In genomic region chr1:78490861-78491310, GRCh38 we compare ENCODE assay signal across 8 cellular contexts. TPM values are rescaled to one million over a fixed set of nuclear protein-coding genes. Genes with fewer than 3 reads are reported as not detected.
DNase-seq lines count a peak whose midpoint lies in the region; ATAC-seq, FAIRE-seq and TF ChIP-seq lines count a peak whose summit lies in the region.

A gene with protein sequence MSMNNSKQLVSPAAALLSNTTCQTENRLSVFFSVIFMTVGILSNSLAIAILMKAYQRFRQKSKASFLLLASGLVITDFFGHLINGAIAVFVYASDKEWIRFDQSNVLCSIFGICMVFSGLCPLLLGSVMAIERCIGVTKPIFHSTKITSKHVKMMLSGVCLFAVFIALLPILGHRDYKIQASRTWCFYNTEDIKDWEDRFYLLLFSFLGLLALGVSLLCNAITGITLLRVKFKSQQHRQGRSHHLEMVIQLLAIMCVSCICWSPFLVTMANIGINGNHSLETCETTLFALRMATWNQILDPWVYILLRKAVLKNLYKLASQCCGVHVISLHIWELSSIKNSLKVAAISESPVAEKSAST (plus strand): TSS chr1:78490974. CDS start chr1:78492744, 1,770 bp downstream.

- peak within 1 kb of the TSS; percentile 61 for H3K4me3 Mint-ChIP-seq in endodermal cell

- H3K9me3 Mint-ChIP-seq in endodermal cell, result peaks cover 10% of the 10 kb centered on the region

- DNase-seq in AG04450 (ENCODE audit: low read depth, low spot score) (no peak), NCI-H1105 (lab: John Stamatoyannopoulos, UW) (peak; percentile 73), endodermal cell (peak; percentile 79), SIG-M5 treated with dmso at 0.1 percent for 504 hours (lab: John Stamatoyannopoulos, UW; ENCODE audit: unreplicated experiment) (no peak), SIG-M5 (lab: John Stamatoyannopoulos, UW) (no peak), small intestine (no peak)

- no peak for ATAC-seq in GM21737 (IDR thresholded peaks at IDR 0.05; ENCODE audit: unreplicated experiment)

- peaks cover 10% of the 10 kb centered on the region for H3K4me1 Mint-ChIP-seq in endodermal cell

- H3K4me3 ChIP-seq in AG04450 (ENCODE audit: low read depth, low read length) (peak within 1 kb of the TSS; percentile 71), endodermal cell (ENCODE audit: low read length) (peak within 1 kb of the TSS; percentile 91), muscle layer of colon (ENCODE audit: low read depth in 1 of 2, low read length in 2 of 2) (peak within 1 kb of the TSS; percentile 59 to 69), small intestine (ENCODE audit: low read depth in 1 of 2, low read length in 2 of 2) (peak within 1 kb of the TSS in 1 of 2 donors; percentile 25)

- peaks cover 94% of the 10 kb centered on the region for H3K27me3 Mint-ChIP-seq in endodermal cell (ENCODE audit: insufficient read depth)

- H3K9ac ChIP-seq in endodermal cell (ENCODE audit: extremely low read depth, low read length, poor library complexity, severe bottlenecking) (no peak within 1 kb of the TSS), muscle layer of colon (ENCODE audit: low read length) (no peak within 1 kb of the TSS)

- no peaks in the 10 kb centered on the region for H3K36me3 ChIP-seq in endodermal cell (ENCODE audit: control insufficient read depth, insufficient read depth, low read length)
- no peaks in the 10 kb centered on the region for H3K36me3 ChIP-seq in muscle layer of colon (ENCODE audit: insufficient read depth, low read length)
- no peaks in the 10 kb centered on the region for H3K36me3 ChIP-seq in small intestine (ENCODE audit: control insufficient read depth in 2 of 2, insufficient read depth in 2 of 2, low read length in 2 of 2)

- H3K4me1 ChIP-seq in endodermal cell (ENCODE audit: control insufficient read depth, insufficient read depth, low read length) (no peaks in the 10 kb centered on the region), muscle layer of colon (ENCODE audit: insufficient read depth, low read length) (no peaks in the 10 kb centered on the region), small intestine (ENCODE audit: control insufficient read depth in 2 of 2, insufficient read depth in 1 of 2, low read depth in 1 of 2, low read length in 1 of 2) (no peaks in the 10 kb centered on the region)

- WGBS in endodermal cell (ENCODE audit: insufficient coverage in 1 of 2, insufficient read length in 1 of 2), 2 experiments, result 0 to 1% methylated on average over 10 to 39 of the region's 39 CpGs
- WGBS in small intestine, 3 donors, result 4 to 17% (median 14%) methylated on average over 23 to 39 of the region's 39 CpGs

- POLR2A ChIA-PET in AG04450 (lab: Yijun Ruan, JAX), result interaction anchor here (0.7 kb wide), 1 partner anchor 33 kb away, joined by 3 read pairs; no protein-coding TSS in a partner anchor

- H3K27ac Mint-ChIP-seq in endodermal cell, result no peak within 1 kb of the TSS

- H3K36me3 Mint-ChIP-seq in endodermal cell (ENCODE audit: low read depth), result no peaks in the 10 kb centered on the region

- no peaks in the 10 kb centered on the region for H3K9me3 ChIP-seq in AG04450 (ENCODE audit: control insufficient read depth, insufficient read depth, low read length)
- H3K9me3 ChIP-seq in endodermal cell (ENCODE audit: control insufficient read depth, low read length), result no peaks in the 10 kb centered on the region
- H3K9me3 ChIP-seq in muscle layer of colon (ENCODE audit: low read length), result no peaks in the 10 kb centered on the region
- H3K9me3 ChIP-seq in small intestine (ENCODE audit: control insufficient read depth, low read depth), result no peaks in the 10 kb centered on the region

- peak within 1 kb of the TSS; percentile 52 for H3K27ac ChIP-seq in AG04450 (ENCODE audit: low read depth, low read length)
- no peak within 1 kb of the TSS for H3K27ac ChIP-seq in endodermal cell (ENCODE audit: low read depth, low read length)
- H3K27ac ChIP-seq in muscle layer of colon (ENCODE audit: low read depth, low read length), result peak within 1 kb of the TSS; percentile 70
- H3K27ac ChIP-seq in small intestine (ENCODE audit: low read depth in 1 of 2, low read length in 1 of 2), result peak within 1 kb of the TSS in 1 of 2 donors; percentile 80

- no peak for TF ChIP-seq CTCF in AG04450 (IDR thresholded peaks at IDR 0.05; ENCODE audit: low read depth, low read length)
- no peak for TF ChIP-seq CTCF in endodermal cell (conservative IDR thresholded peaks at IDR 0.05)

- CTCF ChIA-PET in AG04450 (lab: Charles Lee), result interaction anchor here (1.4 to 2.6 kb wide), 3 partner anchors 158 to 345 kb away, joined by 3 to 13 read pairs (median 6); no protein-coding TSS in a partner anchor

- H3K27me3 ChIP-seq in AG04450 (ENCODE audit: control insufficient read depth, insufficient read depth, low read length) (no peaks in the 10 kb centered on the region), endodermal cell (ENCODE audit: control insufficient read depth, insufficient read depth, low read length, poor library complexity, severe bottlenecking) (peaks cover 45% of the 10 kb centered on the region), muscle layer of colon (ENCODE audit: control insufficient read depth in 1 of 2, insufficient read depth in 2 of 2, low read length in 2 of 2) (no peaks in the 10 kb centered on the region), small intestine (ENCODE audit: control insufficient read depth in 2 of 2, insufficient read depth in 2 of 2, low read length in 2 of 2) (peaks cover 0 to 4% of the 10 kb centered on the region in 2 donors)

- FAIRE-seq in small intestine (lab: Jason Lieb, UNC), result no peak

RNA-seq across cellular contexts. Expression of the gene that starts here (rescaled TPM):
- 1.2 and 2.0 TPM in 2 replicates for polyA plus RNA-seq in AG04450 (2011; rRNA removed)
- polyA minus RNA-seq in AG04450 (2011; rRNA and poly(A)+ RNA removed), result 0.78 and 1.9 TPM in 2 replicates
- under 1 TPM; 0.09 to 0.38 TPM for total RNA-seq in endodermal cell
- polyA plus RNA-seq in endodermal cell (2013, experiment 1 of 2), result 0.78 TPM
- polyA plus RNA-seq in endodermal cell (2013, experiment 2 of 2), result 0.70 TPM
- polyA plus RNA-seq in small intestine, result under 1 TPM in 1 of 3 donors, not detected in 2; 0.90 TPM

Comparison
In these comparisons a context has a peak if more than half of its experiments do, and no peak if none do; other contexts are left out.
1. Peak in DNase-seq and H3K4me3 ChIP-seq in endodermal cell; RNA of the gene not detected or under 1 TPM.